In genomic region chr9:130665029-130665430, GRCh38 we compare ENCODE assay signal across 15 cellular contexts. TPM values are rescaled to one million over a fixed set of nuclear protein-coding genes. Genes with fewer than 3 reads are reported as not detected.
DNase-seq lines count a peak whose midpoint lies in the region; ATAC-seq and TF ChIP-seq lines count a peak whose summit lies in the region.
"Had no signal": no experiment of that assay in that cellular context is flagged by ENCODE, and none has a peak within 500 bp of the region (broad histone marks: within the 10 kb centered on the region; RNA-seq: fewer than 3 reads in every experiment).

No MANE protein-coding gene starts in this region.

- no peak overlapping the region for H3K14ac ChIP-seq in mesenchymal stem cell (ENCODE audit: low read length in 2 of 2)

- H3K4ac ChIP-seq in mesenchymal stem cell (ENCODE audit: low read depth in 1 of 2, low read length in 2 of 2) = no peak overlapping the region

- H3K18ac ChIP-seq in mesenchymal stem cell (ENCODE audit: low read depth in 1 of 2, low read length in 2 of 2) = no peak overlapping the region

- H3K4me1 ChIP-seq in ascending aorta = peaks cover 3 to 49% of the 10 kb centered on the region in 2 donors
- H3K4me1 ChIP-seq in mesenchymal stem cell (ENCODE audit: control insufficient read depth, insufficient read depth, low read depth, low read length) = peaks cover 41% of the 10 kb centered on the region
- H3K4me1 ChIP-seq: BE2C, prostate gland had no signal

- no peaks in the 10 kb centered on the region for H3K36me3 ChIP-seq in ascending aorta
- H3K36me3 ChIP-seq in mesenchymal stem cell (ENCODE audit: control insufficient read depth in 1 of 2, insufficient read depth in 2 of 2, low read depth in 1 of 2, low read length in 2 of 2) = no peaks in the 10 kb centered on the region
- H3K36me3 ChIP-seq: BE2C, prostate gland, upper lobe of left lung had no signal

- no peak for ATAC-seq in stimulated activated naive CD8-positive, alpha-beta T cell treated with anti-CD3 and anti-CD28 coated beads, Interleukin-15, amount 100 ng/mL, for 72 hours
- no peak for ATAC-seq in HG03095 (IDR thresholded peaks at IDR 0.05; ENCODE audit: unreplicated experiment)
- ATAC-seq in esophagus mucosa = no peak
- no peak for ATAC-seq in GM21447 (IDR thresholded peaks at IDR 0.05; ENCODE audit: unreplicated experiment)

- no peak overlapping the region for H2BK15ac ChIP-seq in mesenchymal stem cell (ENCODE audit: low read depth, poor library complexity, severe bottlenecking)

- H4K8ac ChIP-seq in mesenchymal stem cell (ENCODE audit: low read length) = no peak overlapping the region

- no peak for DNase-seq in stimulated activated naive CD8-positive, alpha-beta T cell treated with anti-CD3 and anti-CD28 coated beads, Interleukin-15, amount 100 ng/mL, for 72 hours
- no peak for DNase-seq in ascending aorta (ENCODE audit: low spot score in 2 of 2)
- no peak for DNase-seq in mesenchymal stem cell
- DNase-seq in cerebellar cortex (ENCODE audit: low spot score) = no peak
- DNase-seq: activated CD4-positive, CD25-positive, alpha-beta regulatory T cell; BE2C; DMS79; HCEC 1CT; NCI-H2081 treated with DMSO at 0.1 percent for 48 hours had no signal

- H2BK5ac ChIP-seq in mesenchymal stem cell (ENCODE audit: low read depth, low read length, poor library complexity, severe bottlenecking) = no peak overlapping the region

- H3K9me3 Mint-ChIP-seq in stimulated activated naive CD8-positive, alpha-beta T cell treated with anti-CD3 and anti-CD28 coated beads, Interleukin-15, Interleukin-2, amounts not matched to agents 100 ng/mL and 50 ng/mL, for 24 hours = no peaks in the 10 kb centered on the region
- H3K9me3 Mint-ChIP-seq in stimulated activated naive CD8-positive, alpha-beta T cell treated with anti-CD3 and anti-CD28 coated beads, Interleukin-15, amount 100 ng/mL, for 72 hours = no peaks in the 10 kb centered on the region

- H2BK120ac ChIP-seq in mesenchymal stem cell (ENCODE audit: low read depth, low read length) = no peak overlapping the region

- 3% methylated on average over 15 of the region's 26 CpGs for WGBS in mesenchymal stem cell

- peak overlapping the region; percentile 40 for H3K4me3 Mint-ChIP-seq in stimulated activated naive CD8-positive, alpha-beta T cell treated with anti-CD3 and anti-CD28 coated beads, Interleukin-15, Interleukin-2, amounts not matched to agents 100 ng/mL and 50 ng/mL, for 24 hours
- H3K4me3 Mint-ChIP-seq in stimulated activated naive CD8-positive, alpha-beta T cell treated with anti-CD3 and anti-CD28 coated beads, Interleukin-15, amount 100 ng/mL, for 72 hours = peak overlapping the region in 1 of 2 donors; percentile 70

- no peak overlapping the region for H2AK5ac ChIP-seq in mesenchymal stem cell (ENCODE audit: low read length, severe bottlenecking)

- H3K27ac Mint-ChIP-seq in stimulated activated naive CD8-positive, alpha-beta T cell treated with anti-CD3 and anti-CD28 coated beads, Interleukin-15, Interleukin-2, amounts not matched to agents 100 ng/mL and 50 ng/mL, for 24 hours = no peak overlapping the region
- no peak overlapping the region for H3K27ac Mint-ChIP-seq in stimulated activated naive CD8-positive, alpha-beta T cell treated with anti-CD3 and anti-CD28 coated beads, Interleukin-15, amount 100 ng/mL, for 72 hours

- H3K4me3 ChIP-seq in ascending aorta = peak overlapping the region; percentile 31 to 44
- H3K4me3 ChIP-seq in mesenchymal stem cell (ENCODE audit: insufficient read depth in 1 of 2, low read depth in 1 of 2, low read length in 2 of 2) = no peak overlapping the region
- H3K4me3 ChIP-seq: prostate gland, upper lobe of left lung had no signal

- H3K27ac ChIP-seq in ascending aorta = no peak overlapping the region
- H3K27ac ChIP-seq in mesenchymal stem cell (ENCODE audit: low read length, poor library complexity, severe bottlenecking) = no peak overlapping the region
- H3K27ac ChIP-seq: prostate gland, upper lobe of left lung had no signal

- H3K27me3 ChIP-seq in ascending aorta = peaks cover 40% of the 10 kb centered on the region
- H3K27me3 ChIP-seq in mesenchymal stem cell (ENCODE audit: control insufficient read depth in 1 of 2, insufficient read depth in 1 of 2, low read length in 2 of 2) = peaks cover 84 to 89% of the 10 kb centered on the region in 2 experiments

- peak overlapping the region; percentile 2 to 70 for H3K23ac ChIP-seq in mesenchymal stem cell (ENCODE audit: low read length in 2 of 2)

- no peaks in the 10 kb centered on the region for H3K79me1 ChIP-seq in mesenchymal stem cell (replicated peaks; ENCODE audit: low read length, poor library complexity, severe bottlenecking)

- H3K27me3 Mint-ChIP-seq in stimulated activated naive CD8-positive, alpha-beta T cell treated with anti-CD3 and anti-CD28 coated beads, Interleukin-15, Interleukin-2, amounts not matched to agents 100 ng/mL and 50 ng/mL, for 24 hours = peaks cover 56% of the 10 kb centered on the region
- peaks cover 89% of the 10 kb centered on the region for H3K27me3 Mint-ChIP-seq in stimulated activated naive CD8-positive, alpha-beta T cell treated with anti-CD3 and anti-CD28 coated beads, Interleukin-15, amount 100 ng/mL, for 72 hours

- no peaks in the 10 kb centered on the region for H3K36me3 Mint-ChIP-seq in stimulated activated naive CD8-positive, alpha-beta T cell treated with anti-CD3 and anti-CD28 coated beads, Interleukin-15, Interleukin-2, amounts not matched to agents 100 ng/mL and 50 ng/mL, for 24 hours (ENCODE audit: low read depth)

- no peak overlapping the region for H4K91ac ChIP-seq in mesenchymal stem cell (ENCODE audit: low read length)

- H3K4me2 ChIP-seq in mesenchymal stem cell (ENCODE audit: low read length, poor library complexity, severe bottlenecking) = no peak overlapping the region

- intact Hi-C loops in ascending aorta (cut with DNase I) = no loop called here

- no peak overlapping the region for H2BK12ac ChIP-seq in mesenchymal stem cell (ENCODE audit: low read length in 2 of 2)

- peaks cover 23% of the 10 kb centered on the region for H3K4me1 Mint-ChIP-seq in stimulated activated naive CD8-positive, alpha-beta T cell treated with anti-CD3 and anti-CD28 coated beads, Interleukin-15, Interleukin-2, amounts not matched to agents 100 ng/mL and 50 ng/mL, for 24 hours (ENCODE audit: low read depth)
- H3K4me1 Mint-ChIP-seq in stimulated activated naive CD8-positive, alpha-beta T cell treated with anti-CD3 and anti-CD28 coated beads, Interleukin-15, amount 100 ng/mL, for 72 hours = peaks cover 56% of the 10 kb centered on the region

- H3K9ac ChIP-seq in mesenchymal stem cell (ENCODE audit: low read length) = no peak overlapping the region

- no peaks in the 10 kb centered on the region for H3K9me3 ChIP-seq in ascending aorta
- H3K9me3 ChIP-seq in mesenchymal stem cell (ENCODE audit: control insufficient read depth, low read length) = no peaks in the 10 kb centered on the region
- H3K9me3 ChIP-seq: BE2C, prostate gland, upper lobe of left lung had no signal

- no peak overlapping the region for H2AFZ ChIP-seq in mesenchymal stem cell (ENCODE audit: low read depth, low read length)

- no peak for TF ChIP-seq CTCF in ascending aorta (IDR thresholded peaks at IDR 0.05)

RNA-seq across cellular contexts. Expression of gene PRDM12, which starts 0.6 kb away (rescaled TPM):
- total RNA-seq in ascending aorta (not detected), esophagus mucosa (not detected)
- polyA plus RNA-seq in mesenchymal stem cell (2013, experiment 1 of 2) = 0.03 TPM
- 0.04 TPM for polyA plus RNA-seq in mesenchymal stem cell (2013, experiment 2 of 2)
- total RNA-seq: prostate gland had no signal

RNA-seq across cellular contexts. Expression of gene EXOSC2, which starts 28.6 kb away (rescaled TPM):
- total RNA-seq in ascending aorta (20.6 TPM), esophagus mucosa (19.6 TPM)
- polyA plus RNA-seq in mesenchymal stem cell (2013, experiment 1 of 2) = 6.9 TPM
- polyA plus RNA-seq in mesenchymal stem cell (2013, experiment 2 of 2) = 6.9 TPM

Comparison
In these comparisons a context has a peak if more than half of its experiments do, and no peak if none do; other contexts are left out.
1. H3K4me3 ChIP-seq: peak in ascending aorta (2 of 2); none in mesenchymal stem cell (0 of 2).